Comparison of ENCODE assay signal across 8 cellular contexts in genomic region chr4:80365928-80366327, GRCh38. TPM values are rescaled to one million over a fixed set of nuclear protein-coding genes. Genes with fewer than 3 reads are reported as not detected.
A peak's percentile ranks its signal among the peaks of the same experiment; 100 is the strongest.
DNase-seq lines count a peak whose midpoint lies in the region; ATAC-seq and TF ChIP-seq lines count a peak whose summit lies in the region.

No MANE protein-coding gene starts in this region.

- DNase-seq in AG08395 (ENCODE audit: low spot score) (peak; percentile 84), NCI-H345 treated with DMSO at 0.1 percent for 48 hours (lab: John Stamatoyannopoulos, UW; ENCODE audit: unreplicated experiment) (peak; percentile 19), endodermal cell (peak; percentile 84), myocyte (ENCODE audit: low read depth) (peak; percentile 86), superior temporal gyrus (ENCODE audit: extremely low spot score) (peak; percentile 20)
- peak; percentile 80 for DNase-seq in activated CD4-positive, alpha-beta T cell treated with anti-CD3 and anti-CD28 coated beads, Interleukin-2, amount 10 ng/mL, durations not matched to agents 24 days and 14 days

- no peak overlapping the region for H3K27ac ChIP-seq in endodermal cell (ENCODE audit: low read depth, low read length)

- no peak overlapping the region for H3K9ac ChIP-seq in endodermal cell (ENCODE audit: extremely low read depth, low read length, poor library complexity, severe bottlenecking)

- no peaks in the 10 kb centered on the region for H3K4me1 Mint-ChIP-seq in activated CD4-positive, alpha-beta T cell treated with anti-CD3 and anti-CD28 coated beads, Interleukin-2, amount 10 ng/mL, durations not matched to agents 24 days and 14 days
- no peaks in the 10 kb centered on the region for H3K4me1 Mint-ChIP-seq in endodermal cell

- intact Hi-C loops in activated CD4-positive, alpha-beta T cell treated with anti-CD3 and anti-CD28 coated beads, Interleukin-2, amount 10 ng/mL, durations not matched to agents 24 days and 14 days (cut with micrococcal nuclease), result loop anchor here (2.0 to 5.0 kb wide), 2 partner anchors 675 to 686 kb away; no protein-coding TSS in a partner anchor

- peak; percentile 84 for ATAC-seq in GM18511 (IDR thresholded peaks at IDR 0.05; ENCODE audit: unreplicated experiment)
- ATAC-seq in HG03108 (IDR thresholded peaks at IDR 0.05; ENCODE audit: unreplicated experiment), result peak; percentile 63

- peaks cover 3% of the 10 kb centered on the region for H3K27me3 Mint-ChIP-seq in activated CD4-positive, alpha-beta T cell treated with anti-CD3 and anti-CD28 coated beads, Interleukin-2, amount 10 ng/mL, durations not matched to agents 24 days and 14 days
- no peaks in the 10 kb centered on the region for H3K27me3 Mint-ChIP-seq in endodermal cell (ENCODE audit: insufficient read depth)

- no peak overlapping the region for H3K4me3 Mint-ChIP-seq in activated CD4-positive, alpha-beta T cell treated with anti-CD3 and anti-CD28 coated beads, Interleukin-2, amount 10 ng/mL, durations not matched to agents 24 days and 14 days
- H3K4me3 Mint-ChIP-seq in endodermal cell, result no peak overlapping the region

- H3K9me3 Mint-ChIP-seq in activated CD4-positive, alpha-beta T cell treated with anti-CD3 and anti-CD28 coated beads, Interleukin-2, amount 10 ng/mL, durations not matched to agents 24 days and 14 days, result peaks cover 4% of the 10 kb centered on the region
- peaks cover 19% of the 10 kb centered on the region for H3K9me3 Mint-ChIP-seq in endodermal cell

- H3K9me3 ChIP-seq in endodermal cell (ENCODE audit: control insufficient read depth, low read length), result peaks cover 16% of the 10 kb centered on the region

- no peak overlapping the region for H3K4me3 ChIP-seq in endodermal cell (ENCODE audit: low read length)

- peak; percentile 87 for TF ChIP-seq CTCF in endodermal cell (conservative IDR thresholded peaks at IDR 0.05)

- no peak overlapping the region for H3K27ac Mint-ChIP-seq in activated CD4-positive, alpha-beta T cell treated with anti-CD3 and anti-CD28 coated beads, Interleukin-2, amount 10 ng/mL, durations not matched to agents 24 days and 14 days
- H3K27ac Mint-ChIP-seq in endodermal cell, result no peak overlapping the region

- H3K36me3 Mint-ChIP-seq in activated CD4-positive, alpha-beta T cell treated with anti-CD3 and anti-CD28 coated beads, Interleukin-2, amount 10 ng/mL, durations not matched to agents 24 days and 14 days (ENCODE audit: low read depth), result no peaks in the 10 kb centered on the region
- peaks cover 5% of the 10 kb centered on the region for H3K36me3 Mint-ChIP-seq in endodermal cell (ENCODE audit: low read depth)

- H3K4me1 ChIP-seq in endodermal cell (ENCODE audit: control insufficient read depth, insufficient read depth, low read length), result no peaks in the 10 kb centered on the region

- WGBS in endodermal cell (ENCODE audit: insufficient coverage in 1 of 2, insufficient read length in 1 of 2), 2 experiments, result 92% methylated on average over 1 of the region's 1 CpG; no CpG with 5 or more reads in 1 of the 2 experiments

- H3K27me3 ChIP-seq in endodermal cell (ENCODE audit: control insufficient read depth, insufficient read depth, low read length, poor library complexity, severe bottlenecking), result no peaks in the 10 kb centered on the region

- no peaks in the 10 kb centered on the region for H3K36me3 ChIP-seq in endodermal cell (ENCODE audit: control insufficient read depth, insufficient read depth, low read length)

RNA-seq across cellular contexts. Expression of gene CFAP299, which starts 30.4 kb away (rescaled TPM):
- total RNA-seq in activated CD4-positive, alpha-beta T cell treated with anti-CD3 and anti-CD28 coated beads, Interleukin-2, amount 10 ng/mL, durations not matched to agents 24 days and 14 days, result not detected in 2 replicates
- total RNA-seq in endodermal cell (not detected), myocyte (0.62 and 1.9 TPM in 2 replicates)
- polyA plus RNA-seq in endodermal cell (2013, experiment 1 of 2), result not detected
- not detected for polyA plus RNA-seq in endodermal cell (2013, experiment 2 of 2)
- polyA plus RNA-seq in myocyte (2012), result 0.32 TPM

Comparison
In these comparisons a context has a peak if more than half of its experiments do, and no peak if none do; other contexts are left out.
1. DNase-seq: peak in every context shown above with its lines; median percentile 86 in myocyte; 84 in AG08395; 84 in endodermal cell; 80 in activated CD4-positive, alpha-beta T cell treated with anti-CD3 and anti-CD28 coated beads, Interleukin-2, amount 10 ng/mL, durations not matched to agents 24 days and 14 days; 20 in superior temporal gyrus; 19 in NCI-H345 treated with DMSO at 0.1 percent for 48 hours.